ENCODE assay signal across 8 cellular contexts in genomic region chr16:21506857-21507456, GRCh38.
DNase-seq lines count a peak whose midpoint lies in the region; ATAC-seq and TF ChIP-seq lines count a peak whose summit lies in the region.
"Not testable (repeated sequence)": the region's sequence is repeated elsewhere in the genome, so short reads cannot be mapped to it uniquely, and the experiment has no call there.

No MANE protein-coding gene starts in this region.

- H3K9me2 ChIP-seq in OCI-LY7 (ENCODE audit: insufficient read depth, low read length): not testable (repeated sequence)

- peaks cover 11% of the 10 kb centered on the region for H4K20me1 ChIP-seq in OCI-LY7 (ENCODE audit: insufficient read depth, low read length)

- H3K4me2 ChIP-seq in OCI-LY7 (ENCODE audit: low read length): peak overlapping the region; percentile 90

- H3K4me3 ChIP-seq in OCI-LY7 (ENCODE audit: low read depth, low read length, poor library complexity, severe bottlenecking): peak overlapping the region; percentile 67
- H3K4me3 ChIP-seq in uterus: not testable (repeated sequence)

- CTCF ChIA-PET in OCI-LY7 (lab: Charles Lee; ENCODE audit: unreplicated experiment): not testable (repeated sequence)

- TF ChIP-seq POLR2A in uterus (IDR thresholded peaks at IDR 0.05): not testable (repeated sequence)

- H2AFZ ChIP-seq in OCI-LY7 (ENCODE audit: low read length): not testable (repeated sequence)

- not testable (repeated sequence) for BruUV-seq in OCI-LY7 (replicated peaks; lab: Mats Ljungman, UMichigan)

- peak; percentile 99 for DNase-seq in OCI-LY7 (ENCODE audit: low spot score)
- peak; percentile 76 to 83 for DNase-seq in activated T-cell treated with anti-CD3 and anti-CD28 coated beads, Interleukin-2, amount 50 U/mL, for 48 hours
- DNase-seq in Right ventricle myocardium inferior (ENCODE audit: missing footprints): peak; percentile 77
- peak in 7 of 10 donors; percentile 10 to 91 (median 32) for DNase-seq in posterior cingulate gyrus
- peak; percentile 23 to 29 for DNase-seq in uterus

- H3K27ac ChIP-seq in OCI-LY7 (ENCODE audit: low read depth, low read length, poor library complexity, severe bottlenecking): peak overlapping the region; percentile 93
- peak overlapping the region in 1 of 2 donors; percentile 8 for H3K27ac ChIP-seq in uterus

- H3K4me1 ChIP-seq in OCI-LY7 (ENCODE audit: insufficient read depth, low read length, poor library complexity, severe bottlenecking) (peaks cover 86% of the 10 kb centered on the region), uterus (peaks cover 3 to 11% of the 10 kb centered on the region in 2 donors)

- ATAC-seq in GM18517 (IDR thresholded peaks at IDR 0.05; ENCODE audit: unreplicated experiment): peak; percentile 67
- ATAC-seq in GM21737 (IDR thresholded peaks at IDR 0.05; ENCODE audit: unreplicated experiment): peak; percentile 39
- ATAC-seq in HG03460 (IDR thresholded peaks at IDR 0.05; ENCODE audit: unreplicated experiment): peak; percentile 58
- ATAC-seq in Right ventricle myocardium inferior: not testable (repeated sequence)

- H3K79me2 ChIP-seq in OCI-LY7 (ENCODE audit: insufficient read depth, low read depth, low read length): peaks cover 90% of the 10 kb centered on the region

- not testable (repeated sequence) for TF ChIP-seq CTCF in OCI-LY7 (conservative IDR thresholded peaks at IDR 0.05; ENCODE audit: low read length); uterus (IDR thresholded peaks at IDR 0.05)

- H3K36me3 ChIP-seq in OCI-LY7 (ENCODE audit: insufficient read depth, low read length): peaks cover 56% of the 10 kb centered on the region
- not testable (repeated sequence) for H3K36me3 ChIP-seq in uterus

- intact Hi-C loops in OCI-LY7 (cut with micrococcal nuclease; ENCODE audit: unreplicated experiment); uterus (cut with DNase I; ENCODE audit: low total_unique reads): not testable (repeated sequence)
- intact Hi-C loops in Right ventricle myocardium inferior (cut with DNase I): loop anchor here (10.0 kb wide), 1 partner anchor 688 kb away; no protein-coding TSS in a partner anchor
- intact Hi-C loops in posterior cingulate gyrus (cut with DNase I): loop anchor here (10.0 kb wide), 1 partner anchor 48 kb away; no protein-coding TSS in a partner anchor

- H3K9me3 ChIP-seq in OCI-LY7 (ENCODE audit: low read length); uterus: not testable (repeated sequence)

- H3K27me3 ChIP-seq in uterus: not testable (repeated sequence)

- POLR2A ChIA-PET in OCI-LY7 (lab: Charles Lee): interaction anchor here (0.7 kb wide), 1 partner anchor 139 kb away, joined by 4 read pairs; no protein-coding TSS in a partner anchor

Comparison
In these comparisons a context has a peak if more than half of its experiments do, and no peak if none do; other contexts are left out.
1. DNase-seq: peak in every context shown above with its lines; median percentile 99 in OCI-LY7; 80 in activated T-cell treated with anti-CD3 and anti-CD28 coated beads, Interleukin-2, amount 50 U/mL, for 48 hours; 77 in Right ventricle myocardium inferior; 32 in posterior cingulate gyrus; 26 in uterus.